Comparison of ENCODE assay signal across 1 cellular context in the genomic region with DNA sequence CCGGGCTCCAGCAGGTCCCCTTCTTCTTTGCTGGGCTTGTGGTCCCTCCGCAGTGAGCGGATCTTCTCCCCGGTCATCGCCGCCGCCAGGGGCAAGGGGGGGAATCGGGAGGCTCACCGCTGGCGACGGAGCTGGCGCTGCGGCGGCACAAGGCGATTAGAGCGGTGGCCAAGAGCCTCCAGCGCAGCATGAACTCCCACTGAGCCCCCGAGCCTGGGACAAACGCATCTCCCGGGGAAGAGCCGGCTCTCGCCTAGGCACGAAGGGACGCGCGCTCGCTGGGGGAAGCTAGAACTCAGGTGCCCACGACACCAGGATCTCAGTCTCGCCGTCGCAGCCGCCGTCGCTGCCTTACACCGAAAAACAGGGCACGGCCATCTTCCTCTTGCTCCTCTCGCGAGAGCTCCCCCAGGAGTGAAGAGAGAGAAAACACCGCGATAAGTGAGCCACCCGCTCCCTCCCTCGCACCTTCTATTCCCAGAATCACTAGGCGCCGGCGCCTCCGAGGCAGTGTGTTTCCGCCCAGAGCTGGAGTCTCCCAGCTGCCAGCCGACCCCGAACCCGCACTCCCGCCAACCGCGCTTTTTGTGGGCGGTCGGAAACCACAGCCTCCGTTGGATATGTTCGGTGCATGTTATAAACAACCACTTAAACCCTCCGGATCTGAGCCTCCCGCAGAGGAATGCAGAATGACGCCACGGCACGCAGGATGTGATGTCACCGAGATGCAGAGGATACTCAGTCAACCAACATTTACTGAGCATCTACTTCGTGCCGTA.
TF ChIP-seq lines count a peak whose summit lies in the region.

A gene with protein sequence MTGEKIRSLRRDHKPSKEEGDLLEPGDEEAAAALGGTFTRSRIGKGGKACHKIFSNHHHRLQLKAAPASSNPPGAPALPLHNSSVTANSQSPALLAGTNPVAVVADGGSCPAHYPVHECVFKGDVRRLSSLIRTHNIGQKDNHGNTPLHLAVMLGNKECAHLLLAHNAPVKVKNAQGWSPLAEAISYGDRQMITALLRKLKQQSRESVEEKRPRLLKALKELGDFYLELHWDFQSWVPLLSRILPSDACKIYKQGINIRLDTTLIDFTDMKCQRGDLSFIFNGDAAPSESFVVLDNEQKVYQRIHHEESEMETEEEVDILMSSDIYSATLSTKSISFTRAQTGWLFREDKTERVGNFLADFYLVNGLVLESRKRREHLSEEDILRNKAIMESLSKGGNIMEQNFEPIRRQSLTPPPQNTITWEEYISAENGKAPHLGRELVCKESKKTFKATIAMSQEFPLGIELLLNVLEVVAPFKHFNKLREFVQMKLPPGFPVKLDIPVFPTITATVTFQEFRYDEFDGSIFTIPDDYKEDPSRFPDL (minus strand): TSS at position 391 of the 779 bp plus-strand sequence. CDS start 314 bp downstream, at position 77.

TF ChIP-seq in K562, 482 proteins besides CTCF, POLR2A, EP300 and RAD21 (continued from another document and continues in another):
- TF ChIP-seq, protein P1, sequence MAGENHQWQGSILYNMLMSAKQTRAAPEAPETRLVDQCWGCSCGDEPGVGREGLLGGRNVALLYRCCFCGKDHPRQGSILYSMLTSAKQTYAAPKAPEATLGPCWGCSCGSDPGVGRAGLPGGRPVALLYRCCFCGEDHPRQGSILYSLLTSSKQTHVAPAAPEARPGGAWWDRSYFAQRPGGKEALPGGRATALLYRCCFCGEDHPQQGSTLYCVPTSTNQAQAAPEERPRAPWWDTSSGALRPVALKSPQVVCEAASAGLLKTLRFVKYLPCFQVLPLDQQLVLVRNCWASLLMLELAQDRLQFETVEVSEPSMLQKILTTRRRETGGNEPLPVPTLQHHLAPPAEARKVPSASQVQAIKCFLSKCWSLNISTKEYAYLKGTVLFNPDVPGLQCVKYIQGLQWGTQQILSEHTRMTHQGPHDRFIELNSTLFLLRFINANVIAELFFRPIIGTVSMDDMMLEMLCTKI (IDR thresholded peaks at IDR 0.05; ENCODE audit: partially characterized antibody), result no peak
- TF ChIP-seq ELF1 (tag; IDR thresholded peaks at IDR 0.05), result peak; percentile 60; the same call in 1 of the 2 replicates
- no peak for TF ChIP-seq ETS2 (tag; IDR thresholded peaks at IDR 0.05; ENCODE audit: borderline replicate concordance, poor library complexity, severe bottlenecking)
- peak; percentile 60; the same call in 1 of the 2 replicates for TF ChIP-seq ZSCAN32 (CRISPR knock-in tag; IDR thresholded peaks at IDR 0.05)
- TF ChIP-seq, protein P2, sequence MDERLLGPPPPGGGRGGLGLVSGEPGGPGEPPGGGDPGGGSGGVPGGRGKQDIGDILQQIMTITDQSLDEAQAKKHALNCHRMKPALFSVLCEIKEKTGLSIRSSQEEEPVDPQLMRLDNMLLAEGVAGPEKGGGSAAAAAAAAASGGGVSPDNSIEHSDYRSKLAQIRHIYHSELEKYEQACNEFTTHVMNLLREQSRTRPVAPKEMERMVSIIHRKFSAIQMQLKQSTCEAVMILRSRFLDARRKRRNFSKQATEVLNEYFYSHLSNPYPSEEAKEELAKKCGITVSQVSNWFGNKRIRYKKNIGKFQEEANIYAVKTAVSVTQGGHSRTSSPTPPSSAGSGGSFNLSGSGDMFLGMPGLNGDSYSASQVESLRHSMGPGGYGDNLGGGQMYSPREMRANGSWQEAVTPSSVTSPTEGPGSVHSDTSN (CRISPR knock-in tag; IDR thresholded peaks at IDR 0.05; ENCODE audit: low read depth), result no peak
- TF ChIP-seq, protein P2 (tag; conservative IDR thresholded peaks at IDR 0.05; ENCODE audit: low read depth), result no peak
- TF ChIP-seq NFIX (CRISPR knock-in tag; IDR thresholded peaks at IDR 0.05; ENCODE audit: low read depth), result no peak
- TF ChIP-seq RBM15 (IDR thresholded peaks at IDR 0.05; ENCODE audit: insufficient read depth, low read length), result no peak
- no peak for TF ChIP-seq ZEB2 (IDR thresholded peaks at IDR 0.05)
- no peak for TF ChIP-seq KAT2B (IDR thresholded peaks at IDR 0.05; ENCODE audit: low read depth, low read length)
- TF ChIP-seq, protein P3, sequence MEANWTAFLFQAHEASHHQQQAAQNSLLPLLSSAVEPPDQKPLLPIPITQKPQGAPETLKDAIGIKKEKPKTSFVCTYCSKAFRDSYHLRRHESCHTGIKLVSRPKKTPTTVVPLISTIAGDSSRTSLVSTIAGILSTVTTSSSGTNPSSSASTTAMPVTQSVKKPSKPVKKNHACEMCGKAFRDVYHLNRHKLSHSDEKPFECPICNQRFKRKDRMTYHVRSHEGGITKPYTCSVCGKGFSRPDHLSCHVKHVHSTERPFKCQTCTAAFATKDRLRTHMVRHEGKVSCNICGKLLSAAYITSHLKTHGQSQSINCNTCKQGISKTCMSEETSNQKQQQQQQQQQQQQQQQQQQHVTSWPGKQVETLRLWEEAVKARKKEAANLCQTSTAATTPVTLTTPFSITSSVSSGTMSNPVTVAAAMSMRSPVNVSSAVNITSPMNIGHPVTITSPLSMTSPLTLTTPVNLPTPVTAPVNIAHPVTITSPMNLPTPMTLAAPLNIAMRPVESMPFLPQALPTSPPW (CRISPR knock-in tag; IDR thresholded peaks at IDR 0.05), result peak; percentile 92
- peak; percentile 36 to 53; a peak in 1 of 4 replicates for TF ChIP-seq SRF (CRISPR knock-in tag; IDR thresholded peaks at IDR 0.05)
- TF ChIP-seq ZNF561 (CRISPR knock-in tag; conservative IDR thresholded peaks at IDR 0.05), result no peak
- peak; percentile 54; the same call in 1 of the 2 replicates for TF ChIP-seq ERF (CRISPR knock-in tag; IDR thresholded peaks at IDR 0.05)
- no peak for TF ChIP-seq ZNF174 (CRISPR knock-in tag; IDR thresholded peaks at IDR 0.05)
- TF ChIP-seq GATAD2A (IDR thresholded peaks at IDR 0.05), result no peak
- TF ChIP-seq, protein P4, sequence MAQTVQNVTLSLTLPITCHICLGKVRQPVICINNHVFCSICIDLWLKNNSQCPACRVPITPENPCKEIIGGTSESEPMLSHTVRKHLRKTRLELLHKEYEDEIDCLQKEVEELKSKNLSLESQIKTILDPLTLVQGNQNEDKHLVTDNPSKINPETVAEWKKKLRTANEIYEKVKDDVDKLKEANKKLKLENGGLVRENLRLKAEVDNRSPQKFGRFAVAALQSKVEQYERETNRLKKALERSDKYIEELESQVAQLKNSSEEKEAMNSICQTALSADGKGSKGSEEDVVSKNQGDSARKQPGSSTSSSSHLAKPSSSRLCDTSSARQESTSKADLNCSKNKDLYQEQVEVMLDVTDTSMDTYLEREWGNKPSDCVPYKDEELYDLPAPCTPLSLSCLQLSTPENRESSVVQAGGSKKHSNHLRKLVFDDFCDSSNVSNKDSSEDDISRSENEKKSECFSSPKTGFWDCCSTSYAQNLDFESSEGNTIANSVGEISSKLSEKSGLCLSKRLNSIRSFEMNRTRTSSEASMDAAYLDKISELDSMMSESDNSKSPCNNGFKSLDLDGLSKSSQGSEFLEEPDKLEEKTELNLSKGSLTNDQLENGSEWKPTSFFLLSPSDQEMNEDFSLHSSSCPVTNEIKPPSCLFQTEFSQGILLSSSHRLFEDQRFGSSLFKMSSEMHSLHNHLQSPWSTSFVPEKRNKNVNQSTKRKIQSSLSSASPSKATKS (CRISPR knock-in tag; IDR thresholded peaks at IDR 0.05), result no peak
- TF ChIP-seq KAT8 (IDR thresholded peaks at IDR 0.05; ENCODE audit: low read depth), result no peak
- TF ChIP-seq ZNF444 (CRISPR knock-in tag; IDR thresholded peaks at IDR 0.05), result no peak
- peak; percentile 79; the same call in 1 of the 2 replicates for TF ChIP-seq ESRRA (IDR thresholded peaks at IDR 0.05; ENCODE audit: borderline replicate concordance, low read depth)
- peak; percentile 92 for TF ChIP-seq EP400 (IDR thresholded peaks at IDR 0.05)
- TF ChIP-seq SMAD3 (CRISPR knock-in tag; conservative IDR thresholded peaks at IDR 0.05), result no peak; the same call in 1 of the 2 replicates
- peak; percentile 92 for TF ChIP-seq GABPA (tag; conservative IDR thresholded peaks at IDR 0.05; ENCODE audit: low read depth)
- TF ChIP-seq HDAC2 (IDR thresholded peaks at IDR 0.05), result peak; percentile 96
- no peak for TF ChIP-seq ZBTB8A (IDR thresholded peaks at IDR 0.05; ENCODE audit: partially characterized antibody)
- TF ChIP-seq CHD4 (IDR thresholded peaks at IDR 0.05; ENCODE audit: insufficient read depth, insufficient replicate concordance, low read depth, low read length, poor library complexity, severe bottlenecking), result no peak
- TF ChIP-seq CBX3 (IDR thresholded peaks at IDR 0.05; ENCODE audit: borderline replicate concordance in 1 of 2, low read length in 2 of 2), result peak in 1 of 2 experiments; percentile 40; a peak in 1 of 3 replicates
- TF ChIP-seq ESRRB (CRISPR knock-in tag; IDR thresholded peaks at IDR 0.05; ENCODE audit: borderline replicate concordance), result no peak
- TF ChIP-seq, protein P5, sequence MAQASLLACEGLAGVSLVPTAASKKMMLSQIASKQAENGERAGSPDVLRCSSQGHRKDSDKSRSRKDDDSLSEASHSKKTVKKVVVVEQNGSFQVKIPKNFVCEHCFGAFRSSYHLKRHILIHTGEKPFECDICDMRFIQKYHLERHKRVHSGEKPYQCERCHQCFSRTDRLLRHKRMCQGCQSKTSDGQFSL (CRISPR knock-in tag; IDR thresholded peaks at IDR 0.05), result peak; percentile 95
- TF ChIP-seq, protein P5 (tag; IDR thresholded peaks at IDR 0.05), result peak in 1 of 2 experiments; percentile 67; a peak in 1 of 4 replicates
- no peak for TF ChIP-seq GTF2F1 (IDR thresholded peaks at IDR 0.05; ENCODE audit: low read depth, low read length)
- no peak for TF ChIP-seq ILF3 (IDR thresholded peaks at IDR 0.05; ENCODE audit: borderline replicate concordance)
- TF ChIP-seq STAG1 (CRISPR knock-in tag; IDR thresholded peaks at IDR 0.05; ENCODE audit: borderline replicate concordance), result no peak; the same call in 1 of the 2 replicates
- TF ChIP-seq KDM2B (CRISPR knock-in tag; IDR thresholded peaks at IDR 0.05), result no peak
- TF ChIP-seq POLR2H (tag; IDR thresholded peaks at IDR 0.05; ENCODE audit: low read depth), result peak; percentile 95
- TF ChIP-seq SMAD2 (IDR thresholded peaks at IDR 0.05; ENCODE audit: low read depth, low read length), result no peak
- 0 out of 2 replicates have a peak, but pooled peaks have one; percentile 23 for TF ChIP-seq ZNF197 (CRISPR knock-in tag; IDR thresholded peaks at IDR 0.05; ENCODE audit: low read depth)
- peak; percentile 95 for TF ChIP-seq POLR2B (IDR thresholded peaks at IDR 0.05; ENCODE audit: low read depth, partially characterized antibody)
- no peak; the same call in 1 of the 2 replicates for TF ChIP-seq CBFA2T3 (IDR thresholded peaks at IDR 0.05)
- 0 out of 2 replicates have a peak, but pooled peaks have one; percentile 8 for TF ChIP-seq ZNF696 (CRISPR knock-in tag; conservative IDR thresholded peaks at IDR 0.05)
- TF ChIP-seq BRD9 (IDR thresholded peaks at IDR 0.05; ENCODE audit: low read depth, partially characterized antibody), result peak; percentile 52
- peak; percentile 93 for TF ChIP-seq TAF7 (tag; IDR thresholded peaks at IDR 0.05)
- no peak for TF ChIP-seq GATA2 (CRISPR knock-in tag; IDR thresholded peaks at IDR 0.05)
- TF ChIP-seq NR4A1 (CRISPR knock-in tag; IDR thresholded peaks at IDR 0.05), result no peak
- TF ChIP-seq NR4A1 (tag; IDR thresholded peaks at IDR 0.05), result peak; percentile 72; the same call in 1 of the 2 replicates
- TF ChIP-seq, protein P6, sequence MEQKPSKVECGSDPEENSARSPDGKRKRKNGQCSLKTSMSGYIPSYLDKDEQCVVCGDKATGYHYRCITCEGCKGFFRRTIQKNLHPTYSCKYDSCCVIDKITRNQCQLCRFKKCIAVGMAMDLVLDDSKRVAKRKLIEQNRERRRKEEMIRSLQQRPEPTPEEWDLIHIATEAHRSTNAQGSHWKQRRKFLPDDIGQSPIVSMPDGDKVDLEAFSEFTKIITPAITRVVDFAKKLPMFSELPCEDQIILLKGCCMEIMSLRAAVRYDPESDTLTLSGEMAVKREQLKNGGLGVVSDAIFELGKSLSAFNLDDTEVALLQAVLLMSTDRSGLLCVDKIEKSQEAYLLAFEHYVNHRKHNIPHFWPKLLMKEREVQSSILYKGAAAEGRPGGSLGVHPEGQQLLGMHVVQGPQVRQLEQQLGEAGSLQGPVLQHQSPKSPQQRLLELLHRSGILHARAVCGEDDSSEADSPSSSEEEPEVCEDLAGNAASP (IDR thresholded peaks at IDR 0.05), result no peak
- peak; percentile 94 for TF ChIP-seq GABPB1 (CRISPR knock-in tag; IDR thresholded peaks at IDR 0.05)
- TF ChIP-seq EWSR1 (IDR thresholded peaks at IDR 0.05; ENCODE audit: borderline replicate concordance, low read depth, partially characterized antibody), result no peak
- TF ChIP-seq, protein P7, sequence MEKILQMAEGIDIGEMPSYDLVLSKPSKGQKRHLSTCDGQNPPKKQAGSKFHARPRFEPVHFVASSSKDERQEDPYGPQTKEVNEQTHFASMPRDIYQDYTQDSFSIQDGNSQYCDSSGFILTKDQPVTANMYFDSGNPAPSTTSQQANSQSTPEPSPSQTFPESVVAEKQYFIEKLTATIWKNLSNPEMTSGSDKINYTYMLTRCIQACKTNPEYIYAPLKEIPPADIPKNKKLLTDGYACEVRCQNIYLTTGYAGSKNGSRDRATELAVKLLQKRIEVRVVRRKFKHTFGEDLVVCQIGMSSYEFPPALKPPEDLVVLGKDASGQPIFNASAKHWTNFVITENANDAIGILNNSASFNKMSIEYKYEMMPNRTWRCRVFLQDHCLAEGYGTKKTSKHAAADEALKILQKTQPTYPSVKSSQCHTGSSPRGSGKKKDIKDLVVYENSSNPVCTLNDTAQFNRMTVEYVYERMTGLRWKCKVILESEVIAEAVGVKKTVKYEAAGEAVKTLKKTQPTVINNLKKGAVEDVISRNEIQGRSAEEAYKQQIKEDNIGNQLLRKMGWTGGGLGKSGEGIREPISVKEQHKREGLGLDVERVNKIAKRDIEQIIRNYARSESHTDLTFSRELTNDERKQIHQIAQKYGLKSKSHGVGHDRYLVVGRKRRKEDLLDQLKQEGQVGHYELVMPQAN (IDR thresholded peaks at IDR 0.05; ENCODE audit: borderline replicate concordance), result peak; percentile 63; the same call in 1 of the 2 replicates
- TF ChIP-seq HNRNPL (IDR thresholded peaks at IDR 0.05; ENCODE audit: low read depth, low read length), result peak; percentile 74; the same call in 1 of the 2 replicates
- TF ChIP-seq ILK (tag; IDR thresholded peaks at IDR 0.05; ENCODE audit: borderline replicate concordance, low read depth), result no peak
- TF ChIP-seq IFI16 (CRISPR knock-in tag; IDR thresholded peaks at IDR 0.05), result 0 out of 2 replicates have a peak, but pooled peaks have one; percentile 53
